ENCODE assay signal across 8 cellular contexts in genomic region chr6:144150673-144151009, GRCh38. TPM values are rescaled to one million over a fixed set of nuclear protein-coding genes. Genes with fewer than 3 reads are reported as not detected.
DNase-seq lines count a peak whose midpoint lies in the region; ATAC-seq and TF ChIP-seq lines count a peak whose summit lies in the region.

No MANE protein-coding gene starts in this region.

- H3K9me3 ChIP-seq in Karpas-422 (ENCODE audit: low read length) (no peaks in the 10 kb centered on the region), ovary (no peaks in the 10 kb centered on the region)

- H3K4me1 ChIP-seq in Karpas-422 (ENCODE audit: low read length) (peaks cover 12% of the 10 kb centered on the region; the same call in 1 of the 2 replicates), ovary (ENCODE audit: insufficient read depth) (peaks cover 10% of the 10 kb centered on the region)

- H3K27me3 Mint-ChIP-seq in activated CD8-positive, alpha-beta T cell treated with anti-CD3 and anti-CD28 coated beads, Interleukin-2, amount 10 ng/mL, durations not matched to agents 7 days and 5 days (ENCODE audit: low read depth): no peaks in the 10 kb centered on the region

- H3K27ac Mint-ChIP-seq in activated CD8-positive, alpha-beta T cell treated with anti-CD3 and anti-CD28 coated beads, Interleukin-2, amount 10 ng/mL, durations not matched to agents 7 days and 5 days: peak overlapping the region; percentile 95

- CTCF ChIA-PET in activated CD8-positive, alpha-beta T cell treated with anti-CD3 and anti-CD28 coated beads, Interleukin-2, amount 10 ng/mL, durations not matched to agents 7 days and 5 days (lab: Charles Lee): interaction anchor here (1.0 to 2.4 kb wide), 5 partner anchors 14 to 210 kb away, joined by 3 to 7 read pairs (median 5); no protein-coding TSS in a partner anchor

- H3K9me2 ChIP-seq in Karpas-422 (replicated peaks; ENCODE audit: insufficient read depth, low read length): no peaks in the 10 kb centered on the region

- ATAC-seq in GM18909 (IDR thresholded peaks at IDR 0.05; ENCODE audit: poor library complexity, unreplicated experiment): peak; percentile 25
- peak; percentile 55 for ATAC-seq in activated CD8-positive, alpha-beta T cell treated with anti-CD3 and anti-CD28 coated beads, Interleukin-2, amount 10 ng/mL, durations not matched to agents 7 days and 5 days
- ATAC-seq in GM21576 (IDR thresholded peaks at IDR 0.05; ENCODE audit: unreplicated experiment): no peak

- H3K4me3 ChIP-seq in Karpas-422 (ENCODE audit: low read length): peak overlapping the region; percentile 52; the same call in 1 of the 2 replicates
- H3K4me3 ChIP-seq in ovary: peak overlapping the region; percentile 60

- WGBS in ovary, 3 donors: 0 to 1% (median 0%) methylated on average over 18 of the region's 18 CpGs

- POLR2A ChIA-PET in activated CD8-positive, alpha-beta T cell treated with anti-CD3 and anti-CD28 coated beads, Interleukin-2, amount 10 ng/mL, durations not matched to agents 7 days and 5 days (lab: Charles Lee): interaction anchor here (0.9 to 1.9 kb wide), 7 partner anchors 15 to 331 kb away, joined by 3 to 8 read pairs (median 3); partner anchors contain the start of gene SF3B5

- no peaks in the 10 kb centered on the region for H3K9me3 Mint-ChIP-seq in activated CD8-positive, alpha-beta T cell treated with anti-CD3 and anti-CD28 coated beads, Interleukin-2, amount 10 ng/mL, durations not matched to agents 7 days and 5 days (ENCODE audit: insufficient read depth)

- no peaks in the 10 kb centered on the region for H3K27me3 ChIP-seq in Karpas-422 (ENCODE audit: low read length)
- H3K27me3 ChIP-seq in ovary: no peaks in the 10 kb centered on the region

- no peak for TF ChIP-seq CTCF in ovary (IDR thresholded peaks at IDR 0.05)

- DNase-seq in Karpas-422: peak; percentile 45
- peak; percentile 69 for DNase-seq in activated CD8-positive, alpha-beta T cell treated with anti-CD3 and anti-CD28 coated beads, Interleukin-2, amount 10 ng/mL, durations not matched to agents 7 days and 5 days
- peak; percentile 16 for DNase-seq in fibroblast of peridontal ligament (ENCODE audit: extremely low read depth)
- DNase-seq in ovary: peak in 2 of 5 donors; percentile 19 to 22
- no peak for DNase-seq in SHP77 (lab: John Stamatoyannopoulos, UW)
- DNase-seq in COLO829 (ENCODE audit: low spot score): no peak

- no peak overlapping the region for H3K9ac ChIP-seq in Karpas-422 (ENCODE audit: low read length)

- no peak for TF ChIP-seq POLR2A in ovary (IDR thresholded peaks at IDR 0.05)

- peak overlapping the region; percentile 92 for H3K4me3 Mint-ChIP-seq in activated CD8-positive, alpha-beta T cell treated with anti-CD3 and anti-CD28 coated beads, Interleukin-2, amount 10 ng/mL, durations not matched to agents 7 days and 5 days

- peaks cover 43% of the 10 kb centered on the region for H3K4me1 Mint-ChIP-seq in activated CD8-positive, alpha-beta T cell treated with anti-CD3 and anti-CD28 coated beads, Interleukin-2, amount 10 ng/mL, durations not matched to agents 7 days and 5 days (ENCODE audit: low read depth)

- H3K36me3 Mint-ChIP-seq in activated CD8-positive, alpha-beta T cell treated with anti-CD3 and anti-CD28 coated beads, Interleukin-2, amount 10 ng/mL, durations not matched to agents 7 days and 5 days (ENCODE audit: low read depth): peaks cover 23% of the 10 kb centered on the region

- H3K4me2 ChIP-seq in Karpas-422 (ENCODE audit: low read depth, low read length, poor library complexity, severe bottlenecking): peak overlapping the region; percentile 68

- no peak overlapping the region for H2AFZ ChIP-seq in Karpas-422 (ENCODE audit: low read length)

- H3K36me3 ChIP-seq in Karpas-422 (ENCODE audit: insufficient read depth, low read length) (no peaks in the 10 kb centered on the region), ovary (no peaks in the 10 kb centered on the region)

- H3K27ac ChIP-seq in Karpas-422 (ENCODE audit: low read length) (no peak overlapping the region), ovary (no peak overlapping the region)

- intact Hi-C loops in ovary (cut with DNase I): no loop called here

- no peak for TF ChIP-seq EP300 in ovary (IDR thresholded peaks at IDR 0.05)

- no peaks in the 10 kb centered on the region for H3K79me2 ChIP-seq in Karpas-422 (ENCODE audit: low read length)

- H4K20me1 ChIP-seq in Karpas-422 (ENCODE audit: insufficient read depth, low read depth, low read length): no peaks in the 10 kb centered on the region

RNA-seq across cellular contexts. Expression of gene STX11, which starts 0.3 kb away (rescaled TPM):
- not detected in 2 replicates for total RNA-seq in Karpas-422 (2014; rRNA removed; shearing (Covaris generic); ENCODE audit: low replicate concordance)
- 10 to 100 TPM; 13.9 to 14.1 TPM for total RNA-seq in activated CD8-positive, alpha-beta T cell treated with anti-CD3 and anti-CD28 coated beads, Interleukin-2, amount 10 ng/mL, durations not matched to agents 7 days and 5 days
- 1 to 10 TPM in 5 of 7 donors, under 1 TPM in 2; 0.45 to 6.0 (median 1.7) TPM for total RNA-seq in ovary
- polyA plus RNA-seq in ovary: 1 to 10 TPM; 1.2 to 2.6 TPM

RNA-seq across cellular contexts. Expression of gene SF3B5, which starts 55.3 kb away (rescaled TPM):
- 149 and 168 TPM in 2 replicates for total RNA-seq in Karpas-422 (2014; rRNA removed; shearing (Covaris generic); ENCODE audit: low replicate concordance)
- total RNA-seq in activated CD8-positive, alpha-beta T cell treated with anti-CD3 and anti-CD28 coated beads, Interleukin-2, amount 10 ng/mL, durations not matched to agents 7 days and 5 days: 100 to 1,000 TPM; 167 to 168 TPM
- total RNA-seq in ovary: 100 to 1,000 TPM in 6 of 7 donors, 10 to 100 TPM in 1; 86.8 to 151 (median 117) TPM
- polyA plus RNA-seq in ovary: 100 to 1,000 TPM in 1 of 2 donors, 10 to 100 TPM in 1; 27.9 to 135 TPM

Comparison
In these comparisons a context has a peak if more than half of its experiments do, and no peak if none do; other contexts are left out.
1. DNase-seq: peak in Karpas-422 (single experiment), activated CD8-positive, alpha-beta T cell treated with anti-CD3 and anti-CD28 coated beads, Interleukin-2, amount 10 ng/mL, durations not matched to agents 7 days and 5 days (single experiment) and fibroblast of peridontal ligament (single experiment); none in SHP77 (0 of 2) and COLO829 (single experiment).